ENCODE assay signal across 19 cellular contexts in genomic region chr13:33026489-33027152, GRCh38. TPM values are rescaled to one million over a fixed set of nuclear protein-coding genes. Genes with fewer than 3 reads are reported as not detected.
DNase-seq lines count a peak whose midpoint lies in the region; ATAC-seq and TF ChIP-seq lines count a peak whose summit lies in the region.
"Had no signal": no experiment of that assay in that cellular context is flagged by ENCODE, and none has a peak within 500 bp of the region (broad histone marks: within the 10 kb centered on the region; RNA-seq: fewer than 3 reads in every experiment).

No MANE protein-coding gene starts in this region.

- H3K4me3 Mint-ChIP-seq in GM23338: no peak overlapping the region
- H3K4me3 Mint-ChIP-seq: CD14-positive monocyte; CD8-positive, alpha-beta T cell had no signal

- no peaks in the 10 kb centered on the region for H3K9me3 ChIP-seq in heart right ventricle
- no peaks in the 10 kb centered on the region for H3K9me3 ChIP-seq in aorta (ENCODE audit: control insufficient read depth, low read length)
- no peaks in the 10 kb centered on the region for H3K9me3 ChIP-seq in mesenchymal stem cell (ENCODE audit: control insufficient read depth, low read length)
- H3K9me3 ChIP-seq: A549, HAP-1 had no signal

- H4K91ac ChIP-seq in mesenchymal stem cell (ENCODE audit: low read length): no peak overlapping the region

- no peak for DNase-seq in AG09309 (ENCODE audit: low read depth)
- peak; percentile 7 for DNase-seq in GM23338 (ENCODE audit: low spot score)
- peak; percentile 39 to 40 for DNase-seq in heart right ventricle
- DNase-seq in myocyte (ENCODE audit: low read depth): peak; percentile 63
- DNase-seq in aorta: no peak
- no peak for DNase-seq in mesenchymal stem cell
- no peak for DNase-seq in NCI-H128 (lab: John Stamatoyannopoulos, UW; ENCODE audit: unreplicated experiment)
- DNase-seq: CD8-positive, alpha-beta T cell; COR-L47; DMS153; DMS79 treated with DMSO at 0.1 percent for 48 hours; EL had no signal

- H3K4me3 ChIP-seq in AG09309 (ENCODE audit: control insufficient read depth, low read depth, low read length) (no peak overlapping the region), GM23338 (no peak overlapping the region), heart right ventricle (no peak overlapping the region), aorta (ENCODE audit: low read length in 2 of 2) (no peak overlapping the region), mesenchymal stem cell (ENCODE audit: insufficient read depth in 1 of 2, low read depth in 1 of 2, low read length in 2 of 2) (no peak overlapping the region)
- H3K4me3 ChIP-seq: A549, HAP-1 had no signal

- H3K4me2 ChIP-seq in GM23338: no peak overlapping the region
- H3K4me2 ChIP-seq in mesenchymal stem cell (ENCODE audit: low read length, poor library complexity, severe bottlenecking): no peak overlapping the region
- H3K4me2 ChIP-seq: A549 had no signal

- H4K8ac ChIP-seq in mesenchymal stem cell (ENCODE audit: low read length): no peak overlapping the region

- H3K27ac Mint-ChIP-seq in GM23338: no peak overlapping the region
- H3K27ac Mint-ChIP-seq: CD8-positive, alpha-beta T cell had no signal

- H3K23ac ChIP-seq in mesenchymal stem cell (ENCODE audit: low read length in 2 of 2): no peak overlapping the region

- H3K27me3 Mint-ChIP-seq in GM23338 (ENCODE audit: insufficient read depth, low read depth, poor library complexity): peaks cover 5% of the 10 kb centered on the region

- H3K4ac ChIP-seq in mesenchymal stem cell (ENCODE audit: low read depth in 1 of 2, low read length in 2 of 2): no peak overlapping the region

- H2BK120ac ChIP-seq in mesenchymal stem cell (ENCODE audit: low read depth, low read length): no peak overlapping the region

- no peaks in the 10 kb centered on the region for H3K4me1 ChIP-seq in GM23338 (ENCODE audit: insufficient read depth)
- H3K4me1 ChIP-seq in heart right ventricle: peaks cover 0 to 16% (median 4%) of the 10 kb centered on the region in 9 donors
- no peaks in the 10 kb centered on the region for H3K4me1 ChIP-seq in aorta (ENCODE audit: control insufficient read depth in 1 of 2, insufficient read depth in 2 of 2, low read length in 2 of 2)
- H3K4me1 ChIP-seq in mesenchymal stem cell (ENCODE audit: control insufficient read depth, insufficient read depth, low read depth, low read length): no peaks in the 10 kb centered on the region
- H3K4me1 ChIP-seq: A549, HAP-1 had no signal

- H2BK15ac ChIP-seq in mesenchymal stem cell (ENCODE audit: low read depth, poor library complexity, severe bottlenecking): no peak overlapping the region

- H2AFZ ChIP-seq in GM23338 (no peak overlapping the region), mesenchymal stem cell (ENCODE audit: low read depth, low read length) (no peak overlapping the region)

- H3K18ac ChIP-seq in mesenchymal stem cell (ENCODE audit: low read depth in 1 of 2, low read length in 2 of 2): no peak overlapping the region

- no peaks in the 10 kb centered on the region for H3K27me3 ChIP-seq in GM23338 (ENCODE audit: insufficient read depth)
- H3K27me3 ChIP-seq in heart right ventricle: no peaks in the 10 kb centered on the region
- H3K27me3 ChIP-seq in aorta (ENCODE audit: control insufficient read depth in 1 of 2, insufficient read depth in 2 of 2, low read length in 1 of 2): no peaks in the 10 kb centered on the region
- H3K27me3 ChIP-seq in mesenchymal stem cell (ENCODE audit: control insufficient read depth in 1 of 2, insufficient read depth in 1 of 2, low read length in 2 of 2): peaks cover 0 to 15% of the 10 kb centered on the region in 2 experiments

- H3K36me3 Mint-ChIP-seq in GM23338 (ENCODE audit: low read depth): no peaks in the 10 kb centered on the region
- H3K36me3 Mint-ChIP-seq: CD14-positive monocyte; CD8-positive, alpha-beta T cell had no signal

- WGBS in heart right ventricle, 2 donors: 66 to 75% methylated on average over 9 of the region's 9 CpGs
- 70 to 71% methylated on average over 9 of the region's 9 CpGs for WGBS in aorta, 2 donors
- 90% methylated on average over 9 of the region's 9 CpGs for WGBS in mesenchymal stem cell

- H3F3A ChIP-seq in GM23338 (replicated peaks; ENCODE audit: low read depth): no peaks in the 10 kb centered on the region

- H2BK12ac ChIP-seq in mesenchymal stem cell (ENCODE audit: low read length in 2 of 2): no peak overlapping the region

- no peak overlapping the region for H2BK5ac ChIP-seq in mesenchymal stem cell (ENCODE audit: low read depth, low read length, poor library complexity, severe bottlenecking)

- H3K27ac ChIP-seq in GM23338 (ENCODE audit: low read depth) (no peak overlapping the region), heart right ventricle (peak overlapping the region in 2 of 10 donors; percentile 23 to 40), aorta (ENCODE audit: low read depth in 1 of 2, low read length in 2 of 2) (no peak overlapping the region), mesenchymal stem cell (ENCODE audit: low read length, poor library complexity, severe bottlenecking) (no peak overlapping the region)
- H3K27ac ChIP-seq: A549, HL-60 had no signal

- no peak overlapping the region for H3K14ac ChIP-seq in mesenchymal stem cell (ENCODE audit: low read length in 2 of 2)

- no peak overlapping the region for H2AK5ac ChIP-seq in mesenchymal stem cell (ENCODE audit: low read length, severe bottlenecking)

- no peaks in the 10 kb centered on the region for H3K79me2 ChIP-seq in GM23338 (replicated peaks; ENCODE audit: insufficient read depth)

- peak; percentile 10 for TF ChIP-seq CTCF in AG09309 (IDR thresholded peaks at IDR 0.05; ENCODE audit: control insufficient read depth, insufficient read depth, low read depth, low read length, missing control alignments)
- no peak for TF ChIP-seq CTCF in GM23338 (conservative IDR thresholded peaks at IDR 0.05; ENCODE audit: low read depth in 2 of 2)
- TF ChIP-seq CTCF in heart right ventricle (IDR thresholded peaks at IDR 0.05): peak in 1 of 9 donors; percentile 12

- H3K36me3 ChIP-seq in GM23338 (ENCODE audit: insufficient read depth) (no peaks in the 10 kb centered on the region), heart right ventricle (no peaks in the 10 kb centered on the region), aorta (ENCODE audit: control insufficient read depth in 1 of 2, insufficient read depth in 2 of 2, low read length in 1 of 2) (no peaks in the 10 kb centered on the region), mesenchymal stem cell (ENCODE audit: control insufficient read depth in 1 of 2, insufficient read depth in 2 of 2, low read depth in 1 of 2, low read length in 2 of 2) (no peaks in the 10 kb centered on the region)
- H3K36me3 ChIP-seq: HAP-1 had no signal

- H3K9me2 ChIP-seq in GM23338 (ENCODE audit: insufficient read depth): peaks cover 5% of the 10 kb centered on the region; the same call in 1 of the 2 replicates

- intact Hi-C loops in heart right ventricle (cut with DNase I): loop anchor here in 1 of 10 donors (10.0 kb wide), 1 partner anchor 288 kb away; no protein-coding TSS in a partner anchor
- intact Hi-C loops in aorta (cut with DNase I): no loop called here

- H3K9me3 Mint-ChIP-seq in GM23338: no peaks in the 10 kb centered on the region
- H3K9me3 Mint-ChIP-seq: CD8-positive, alpha-beta T cell had no signal

- H3K9ac ChIP-seq in mesenchymal stem cell (ENCODE audit: low read length): no peak overlapping the region

- peaks cover 22% of the 10 kb centered on the region for H3K4me1 Mint-ChIP-seq in GM23338

- no peaks in the 10 kb centered on the region for H3K79me1 ChIP-seq in mesenchymal stem cell (replicated peaks; ENCODE audit: low read length, poor library complexity, severe bottlenecking)

- ATAC-seq in GM23338: no peak
- peak; percentile 38 to 96 (median 78) for ATAC-seq in heart right ventricle
- ATAC-seq in aorta (ENCODE audit: low FRiP score): no peak
- ATAC-seq: A549; CD8-positive, alpha-beta T cell had no signal

- no peaks in the 10 kb centered on the region for H4K20me1 ChIP-seq in GM23338 (replicated peaks; ENCODE audit: insufficient read depth)

TF ChIP-seq in GM23338, 12 proteins besides CTCF, POLR2A, EP300 and RAD21 (continues in another document):
- TF ChIP-seq EZH2 (IDR thresholded peaks at IDR 0.05; ENCODE audit: low read depth, unreplicated experiment): no peak
- TF ChIP-seq JUNB (IDR thresholded peaks at IDR 0.05; ENCODE audit: unreplicated experiment): no peak
- TF ChIP-seq REST (IDR thresholded peaks at IDR 0.05; ENCODE audit: unreplicated experiment): no peak
- no peak for TF ChIP-seq EZH2phosphoT487 (IDR thresholded peaks at IDR 0.05; ENCODE audit: unreplicated experiment)
- TF ChIP-seq ZNF331 (CRISPR knock-in tag; IDR thresholded peaks at IDR 0.05; ENCODE audit: low read depth): no peak

RNA-seq across cellular contexts. Expression of gene KL, which starts 10.4 kb away (rescaled TPM):
- total RNA-seq in GM23338 (2014; rRNA removed; shearing (Covaris generic)): 0.03 TPM in 1 of 2 replicates, not detected in the other
- 0.07 TPM in 1 of 2 replicates, not detected in the other for polyA plus RNA-seq in GM23338 (2016; fragmentation: Nextera tagmentation; extraction: Ambion mirVana)
- total RNA-seq in heart right ventricle: 1 to 10 TPM in 9 of 10 donors, under 1 TPM in 1; 0.89 to 2.7 (median 1.5) TPM
- polyA plus RNA-seq in heart right ventricle: under 1 TPM; 0.80 to 0.97 TPM
- not detected in 2 replicates for total RNA-seq in myocyte
- polyA plus RNA-seq in myocyte (2012): 0.03 TPM
- total RNA-seq in aorta: 1 to 10 TPM; 2.4 to 5.9 TPM
- under 1 TPM; 0.38 to 0.43 TPM for polyA plus RNA-seq in aorta
- polyA plus RNA-seq in mesenchymal stem cell (2013, experiment 1 of 2): 0.03 TPM
- polyA plus RNA-seq in mesenchymal stem cell (2013, experiment 2 of 2): 0.04 TPM
- total RNA-seq: CD8-positive, alpha-beta T cell; H1 had no signal
- polyA plus RNA-seq: AG04450, BJ had no signal

Comparison
In these comparisons a context has a peak if more than half of its experiments do, and no peak if none do; other contexts are left out.
1. DNase-seq: peak in GM23338 (single experiment), heart right ventricle (2 of 2) and myocyte (single experiment); none in AG09309 (single experiment), aorta (0 of 2), mesenchymal stem cell (single experiment) and NCI-H128 (single experiment).
2. ATAC-seq: peak in heart right ventricle (8 of 8); none in GM23338 (single experiment) and aorta (single experiment).